1 cellular context compared by ENCODE assay signal in genomic region chr11:20387262-20388095, GRCh38.
TF ChIP-seq lines count a peak whose summit lies in the region.

Gene PRMT3, plus strand, starts transcription at chr11:20387716. Its CDS starts 31 bp downstream, at chr11:20387747.

TF ChIP-seq in HepG2, 621 proteins besides CTCF, POLR2A, EP300 and RAD21 (continued from another document):
- peak; percentile 93 for TF ChIP-seq ZNF362 (CRISPR knock-in tag; IDR thresholded peaks at IDR 0.05; ENCODE audit: borderline replicate concordance)
- no peak; the same call in 1 of the 2 replicates for TF ChIP-seq AKNA (CRISPR knock-in tag; IDR thresholded peaks at IDR 0.05; ENCODE audit: borderline replicate concordance)
- peak; percentile 86 for TF ChIP-seq ZNF407 (CRISPR knock-in tag; IDR thresholded peaks at IDR 0.05; ENCODE audit: not compliant biosample characterization)
- peak; percentile 96; the same call in 1 of the 2 replicates for TF ChIP-seq NAIF1 (CRISPR knock-in tag; IDR thresholded peaks at IDR 0.05; ENCODE audit: borderline replicate concordance)
- peak; percentile 58 for TF ChIP-seq GATAD2A (CRISPR knock-in tag; IDR thresholded peaks at IDR 0.05)
- TF ChIP-seq SUZ12 (IDR thresholded peaks at IDR 0.05; ENCODE audit: low read depth, low read length): no peak
- TF ChIP-seq ZBTB37 (CRISPR knock-in tag; IDR thresholded peaks at IDR 0.05): no peak
- TF ChIP-seq CREB1 (IDR thresholded peaks at IDR 0.05): peak; percentile 94
- TF ChIP-seq CREB1 (CRISPR knock-in tag; IDR thresholded peaks at IDR 0.05): peak; percentile 97
- TF ChIP-seq ZNF605 (CRISPR knock-in tag; IDR thresholded peaks at IDR 0.05): peak; percentile 69
TF ChIP-seq in HepG2: peak in this region for 340.
